In genomic region chr1:201726700-201727099, GRCh38 we compare ENCODE assay signal across 34 cellular contexts.
DNase-seq lines count a peak whose midpoint lies in the region; ATAC-seq and TF ChIP-seq lines count a peak whose summit lies in the region.
"Had no signal": no experiment of that assay in that cellular context is flagged by ENCODE, and none has a peak within 500 bp of the region (broad histone marks: within the 10 kb centered on the region; RNA-seq: fewer than 3 reads in every experiment).

No MANE protein-coding gene starts in this region.

- peaks cover 13% of the 10 kb centered on the region for H3K36me3 Mint-ChIP-seq in brain

- 32 to 33% methylated on average over 2 of the region's 2 CpGs for WGBS in thyroid gland, 2 donors

- H3K4me1 ChIP-seq in lower lobe of right lung, result no peaks in the 10 kb centered on the region
- peaks cover 23 to 37% of the 10 kb centered on the region in 2 donors for H3K4me1 ChIP-seq in thyroid gland
- H3K4me1 ChIP-seq: foreskin keratinocyte had no signal

- intact Hi-C loops in lower lobe of right lung (cut with DNase I), result no loop called here
- intact Hi-C loops in thyroid gland (cut with DNase I), result no loop called here

- H3K27me3 ChIP-seq in lower lobe of right lung (ENCODE audit: low read depth) (no peaks in the 10 kb centered on the region), thyroid gland (no peaks in the 10 kb centered on the region)
- H3K27me3 ChIP-seq: foreskin keratinocyte, ovary had no signal

- no peaks in the 10 kb centered on the region for H3K36me3 ChIP-seq in lower lobe of right lung
- no peaks in the 10 kb centered on the region for H3K36me3 ChIP-seq in thyroid gland
- H3K36me3 ChIP-seq: ovary had no signal

- H3K4me3 Mint-ChIP-seq in brain, result peak overlapping the region in 1 of 5 experiments; percentile 27
- H3K4me3 Mint-ChIP-seq: activated CD4-positive, alpha-beta T cell treated with anti-CD3 and anti-CD28 coated beads for 36 hours; activated CD8-positive, alpha-beta T cell treated with anti-CD3 and anti-CD28 coated beads for 36 hours; activated T-helper 17 cell treated with anti-CD3 and anti-CD28 coated beads, Interleukin-2, amount 50 U/mL, for 72 hours; nephron progenitor cell had no signal

- TF ChIP-seq POLR2A in thyroid gland (IDR thresholded peaks at IDR 0.05), result no peak

- H3K27me3 Mint-ChIP-seq in brain, result peaks cover 6% of the 10 kb centered on the region

- H3K9me3 Mint-ChIP-seq in brain, result no peaks in the 10 kb centered on the region
- H3K9me3 Mint-ChIP-seq: activated CD8-positive, alpha-beta T cell treated with anti-CD3 and anti-CD28 coated beads for 36 hours; activated T-helper 17 cell treated with anti-CD3 and anti-CD28 coated beads, Interleukin-2, amount 50 U/mL, for 72 hours; nephron progenitor cell had no signal

- H3K4me1 Mint-ChIP-seq in brain, result peaks cover 74% of the 10 kb centered on the region
- H3K4me1 Mint-ChIP-seq: activated CD4-positive, alpha-beta T cell treated with anti-CD3 and anti-CD28 coated beads for 36 hours; activated T-helper 17 cell treated with anti-CD3 and anti-CD28 coated beads, Interleukin-2, amount 50 U/mL, for 72 hours had no signal

- H3K4me3 ChIP-seq in lower lobe of right lung (no peak overlapping the region), thyroid gland (replicated peaks in 1 of 3) (no peak overlapping the region)
- H3K4me3 ChIP-seq: GM12878, lung, ovary had no signal

- H3K27ac Mint-ChIP-seq in brain, result peak overlapping the region in 4 of 5 experiments; percentile 35 to 79 (median 64)
- H3K27ac Mint-ChIP-seq: activated CD4-positive, alpha-beta T cell treated with anti-CD3 and anti-CD28 coated beads for 36 hours; activated CD8-positive, alpha-beta T cell treated with anti-CD3 and anti-CD28 coated beads for 36 hours; activated T-helper 17 cell treated with anti-CD3 and anti-CD28 coated beads, Interleukin-2, amount 50 U/mL, for 72 hours; nephron progenitor cell had no signal

- peak; percentile 40 to 68 for ATAC-seq in lower lobe of right lung
- ATAC-seq: activated CD4-positive, alpha-beta T cell treated with anti-CD3 and anti-CD28 coated beads for 36 hours; activated CD8-positive, alpha-beta T cell treated with anti-CD3 and anti-CD28 coated beads for 36 hours; activated T-helper 17 cell treated with anti-CD3 and anti-CD28 coated beads, Interleukin-2, amount 50 U/mL, for 72 hours; foreskin keratinocyte; GM12878; HepG2; Panc1; stimulated activated naive CD8-positive, alpha-beta T cell treated with anti-CD3 and anti-CD28 coated beads, Interleukin-15, Interleukin-2, amounts not matched to agents 100 U/mL and 50 U/mL, for 24 hours had no signal

- H3K27ac ChIP-seq in lower lobe of right lung (no peak overlapping the region), thyroid gland (peak overlapping the region in 2 of 3 donors; percentile 9 to 72)
- H3K27ac ChIP-seq: foreskin keratinocyte, ovary, VCaP had no signal

- no peaks in the 10 kb centered on the region for H3K9me3 ChIP-seq in lower lobe of right lung
- no peaks in the 10 kb centered on the region for H3K9me3 ChIP-seq in thyroid gland
- H3K9me3 ChIP-seq: ovary had no signal

- DNase-seq in NCI-H226 (peak; percentile 36), lower lobe of right lung (no peak), thyroid gland (peak; percentile 43 to 46), mesenteric fat pad (ENCODE audit: low spot score) (no peak), COLO829 (ENCODE audit: low spot score) (no peak)
- DNase-seq in activated CD8-positive, alpha-beta memory T cell treated with anti-CD3 and anti-CD28 coated beads for 24 hours, result no peak
- DNase-seq: activated CD4-positive, alpha-beta T cell treated with anti-CD3 and anti-CD28 coated beads for 36 hours; activated CD8-positive, alpha-beta T cell treated with anti-CD3 and anti-CD28 coated beads for 36 hours; activated naive CD4-positive, alpha-beta T cell treated with anti-CD3 and anti-CD28 coated beads, Interleukin-2, amount 50 U/mL, for 16 hours; amygdala; C1 segment of cervical spinal cord; COR-L47; cortex of kidney; erythroblast; foreskin keratinocyte; H7; Karpas-422; kidney; NCI-H1417 treated with DMSO at 0.1 percent for 48 hours; NCI-H2029 treated with DMSO at 0.1 percent for 48 hours; NCI-H2227 treated with DMSO at 0.1 percent for 48 hours; NCI-H526 treated with DMSO at 0.1 percent for 48 hours; nephron progenitor cell; ovary; SHP77 treated with DMSO at 0.1 percent for 48 hours; stimulated activated CD4-positive, alpha-beta T cell treated with anti-CD3 and anti-CD28 coated beads, Interleukin-2, amount 100 ng/mL, for 24 hours; stimulated activated naive CD8-positive, alpha-beta T cell treated with anti-CD3 and anti-CD28 coated beads, Interleukin-15, Interleukin-2, amounts not matched to agents 100 U/mL and 50 U/mL, for 24 hours had no signal

- no peak for TF ChIP-seq CTCF in brain (conservative IDR thresholded peaks at IDR 0.05)
- TF ChIP-seq CTCF in lower lobe of right lung (IDR thresholded peaks at IDR 0.05), result no peak
- TF ChIP-seq CTCF in thyroid gland (IDR thresholded peaks at IDR 0.05), result no peak

Comparison
In these comparisons a context has a peak if more than half of its experiments do, and no peak if none do; other contexts are left out.
1. DNase-seq: peak in NCI-H226 (single experiment) and thyroid gland (2 of 2); none in lower lobe of right lung (single experiment), mesenteric fat pad (single experiment), activated CD8-positive, alpha-beta memory T cell treated with anti-CD3 and anti-CD28 coated beads for 24 hours (single experiment) and COLO829 (single experiment).